ENCODE assay signal across 9 cellular contexts in the genomic region with DNA sequence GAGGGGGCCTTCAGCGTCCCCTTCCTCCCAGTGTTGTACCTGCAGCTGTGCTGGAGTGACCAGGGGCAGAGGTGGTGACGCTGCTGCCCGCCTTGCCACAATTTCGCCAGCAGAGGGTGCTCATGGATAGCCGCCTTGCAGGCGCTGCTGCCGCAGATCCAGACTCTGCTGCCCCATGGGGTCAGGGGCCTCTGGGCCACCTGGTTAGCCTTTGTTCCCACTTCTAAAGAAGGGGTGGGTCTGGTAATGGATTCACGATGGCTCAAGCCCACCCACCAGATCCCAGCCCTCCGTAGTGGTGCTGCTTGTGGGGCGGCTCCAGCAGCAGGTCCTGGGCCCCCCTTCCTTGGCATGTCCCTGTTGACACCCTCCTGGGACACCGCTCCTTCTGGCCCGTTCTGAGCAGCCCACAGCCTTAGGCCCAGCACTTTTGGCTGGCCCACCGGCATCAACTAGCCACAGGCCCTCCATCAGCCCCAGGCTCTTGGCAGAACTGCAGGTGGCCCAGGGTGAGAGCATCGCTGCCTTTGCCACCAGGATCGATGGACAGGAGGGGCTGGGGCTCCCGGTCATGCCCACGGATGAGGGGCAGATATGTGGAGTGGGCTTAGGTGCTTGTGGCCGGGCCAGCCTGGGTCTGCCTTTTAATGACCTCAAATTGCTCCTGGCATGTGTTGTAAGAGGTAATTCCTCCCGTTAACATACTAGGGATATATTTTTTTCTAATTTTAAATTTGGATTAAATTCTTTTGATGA. TPM values are rescaled to one million over a fixed set of nuclear protein-coding genes. Genes with fewer than 3 reads are reported as not detected.
A peak's percentile ranks its signal among the peaks of the same experiment; 100 is the strongest.
DNase-seq lines count a peak whose midpoint lies in the region; ATAC-seq, FAIRE-seq and TF ChIP-seq lines count a peak whose summit lies in the region.
"Had no signal": no experiment of that assay in that cellular context is flagged by ENCODE, and none has a peak within 500 bp of the region (broad histone marks: within the 10 kb centered on the region; RNA-seq: fewer than 3 reads in every experiment).

No MANE protein-coding gene starts in this region.

- no peak overlapping the region for H3K27ac ChIP-seq in aorta (ENCODE audit: low read depth in 1 of 2, low read length in 2 of 2)

- no peaks in the 10 kb centered on the region for H3K9me3 ChIP-seq in aorta (ENCODE audit: control insufficient read depth, low read length)
- H3K9me3 ChIP-seq: HAP-1 had no signal

- in situ Hi-C loops in GM13976 (cut with MboI; ENCODE audit: low sequenced_read_pairs, unreplicated experiment), result loop anchor here (10.0 kb wide), 1 partner anchor 286 kb away; no protein-coding TSS in a partner anchor

- peak; percentile 94 for TF ChIP-seq CTCF in GM13976 (IDR thresholded peaks at IDR 0.05; ENCODE audit: borderline replicate concordance, control extremely low read depth, extremely low read depth, insufficient read depth, missing control alignments)

- ATAC-seq in aorta (ENCODE audit: low FRiP score), result peak; percentile 74
- no peak for ATAC-seq in GM18511 (IDR thresholded peaks at IDR 0.05; ENCODE audit: unreplicated experiment)

- intact Hi-C loops in aorta (cut with DNase I), result loop anchor here (2.0 to 10.0 kb wide), 2 partner anchors 40 to 54 kb away; a partner anchor contains a TSS

- no peaks in the 10 kb centered on the region for H3K27me3 ChIP-seq in aorta (ENCODE audit: control insufficient read depth in 1 of 2, insufficient read depth in 2 of 2, low read length in 1 of 2)

- WGBS in aorta, 2 donors, result 35 to 37% methylated on average over 18 to 19 of the region's 19 CpGs

- H3K36me3 ChIP-seq in aorta (ENCODE audit: control insufficient read depth in 1 of 2, insufficient read depth in 2 of 2, low read length in 1 of 2), result no peaks in the 10 kb centered on the region
- H3K36me3 ChIP-seq: HAP-1 had no signal

- no peak for FAIRE-seq in frontal cortex (lab: Jason Lieb, UNC)

- DNase-seq in AG08395 (ENCODE audit: low spot score) (peak; percentile 66), GM13976 (ENCODE audit: low spot score) (peak; percentile 89), NCI-H748 treated with DMSO at 0.1 percent for 48 hours (lab: John Stamatoyannopoulos, UW) (peak; percentile 16), frontal cortex (ENCODE audit: low spot score in 2 of 2) (peak; percentile 63 to 84), nucleus accumbens (lab: John Stamatoyannopoulos, UW) (peak in 38 of 56 donors; percentile 3 to 70 (median 24)), aorta (peak; percentile 76 to 91)
- peak; percentile 42 for DNase-seq in activated T-cell treated with anti-CD3 and anti-CD28 coated beads, Interleukin-2, amount 50 U/mL, for 1 hour

- no peak overlapping the region for H3K4me3 ChIP-seq in aorta (ENCODE audit: low read length in 2 of 2)
- H3K4me3 ChIP-seq: HAP-1 had no signal

- no peaks in the 10 kb centered on the region for H3K4me1 ChIP-seq in aorta (ENCODE audit: control insufficient read depth in 1 of 2, insufficient read depth in 2 of 2, low read length in 2 of 2)
- H3K4me1 ChIP-seq: HAP-1 had no signal

RNA-seq across cellular contexts. Expression of a gene that starts 57.2 kb away (rescaled TPM):
- total RNA-seq in frontal cortex (2.9 TPM), aorta (100 to 1,000 TPM; 108 to 159 TPM)
- polyA plus RNA-seq in aorta, result 10 to 100 TPM; 18.7 to 57.7 TPM

Comparison
In these comparisons a context has a peak if more than half of its experiments do, and no peak if none do; other contexts are left out.
1. DNase-seq: peak in every context shown above with its lines; median percentile 89 in GM13976; 84 in aorta; 74 in frontal cortex; 66 in AG08395; 42 in activated T-cell treated with anti-CD3 and anti-CD28 coated beads, Interleukin-2, amount 50 U/mL, for 1 hour; 24 in nucleus accumbens; 16 in NCI-H748 treated with DMSO at 0.1 percent for 48 hours.
2. RNA of a gene that starts 57.2 kb away (total RNA-seq): 108 to 159 TPM in aorta; 2.9 TPM in frontal cortex (single experiment); every median in the first group is over 10 times any median in the second.